In the genomic region with DNA sequence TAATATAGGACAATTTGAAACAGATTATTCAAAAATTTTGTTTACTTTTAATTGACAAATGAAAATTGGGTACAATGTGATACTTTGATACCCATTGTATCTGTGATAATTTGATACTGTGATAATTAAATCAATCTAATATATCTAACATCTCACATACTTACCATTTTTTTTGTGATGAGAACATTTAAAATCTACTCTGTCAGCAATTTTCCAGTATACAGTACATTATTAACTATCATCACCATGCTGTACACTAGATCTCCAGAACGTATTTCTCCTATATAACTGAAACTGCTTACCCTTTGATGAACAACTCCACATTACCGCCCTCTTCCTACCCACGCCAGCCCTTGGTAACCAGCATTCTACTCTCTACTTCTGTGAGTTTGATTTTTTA, we compare ENCODE assay signal across 3 cellular contexts.
TF ChIP-seq lines count a peak whose summit lies in the region.

No MANE protein-coding gene starts in this region.

TF ChIP-seq in HepG2, 621 proteins besides CTCF, POLR2A, EP300 and RAD21 (continues in another document):
- TF ChIP-seq ELF1 (CRISPR knock-in tag; IDR thresholded peaks at IDR 0.05) (no peak), AHDC1 (CRISPR knock-in tag; IDR thresholded peaks at IDR 0.05; ENCODE audit: borderline replicate concordance) (no peak), ZNF678 (CRISPR knock-in tag; IDR thresholded peaks at IDR 0.05) (no peak), ZSCAN20 (CRISPR knock-in tag; IDR thresholded peaks at IDR 0.05; ENCODE audit: borderline replicate concordance) (no peak), RFXANK (CRISPR knock-in tag; IDR thresholded peaks at IDR 0.05) (no peak), E2F5 (CRISPR knock-in tag; conservative IDR thresholded peaks at IDR 0.05) (no peak), NCOA1 (CRISPR knock-in tag; IDR thresholded peaks at IDR 0.05) (no peak), HNRNPUL1 (IDR thresholded peaks at IDR 0.05; ENCODE audit: low read depth, low read length) (no peak)
- TF ChIP-seq, protein P1, sequence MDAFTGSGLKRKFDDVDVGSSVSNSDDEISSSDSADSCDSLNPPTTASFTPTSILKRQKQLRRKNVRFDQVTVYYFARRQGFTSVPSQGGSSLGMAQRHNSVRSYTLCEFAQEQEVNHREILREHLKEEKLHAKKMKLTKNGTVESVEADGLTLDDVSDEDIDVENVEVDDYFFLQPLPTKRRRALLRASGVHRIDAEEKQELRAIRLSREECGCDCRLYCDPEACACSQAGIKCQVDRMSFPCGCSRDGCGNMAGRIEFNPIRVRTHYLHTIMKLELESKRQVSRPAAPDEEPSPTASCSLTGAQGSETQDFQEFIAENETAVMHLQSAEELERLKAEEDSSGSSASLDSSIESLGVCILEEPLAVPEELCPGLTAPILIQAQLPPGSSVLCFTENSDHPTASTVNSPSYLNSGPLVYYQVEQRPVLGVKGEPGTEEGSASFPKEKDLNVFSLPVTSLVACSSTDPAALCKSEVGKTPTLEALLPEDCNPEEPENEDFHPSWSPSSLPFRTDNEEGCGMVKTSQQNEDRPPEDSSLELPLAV (CRISPR knock-in tag; conservative IDR thresholded peaks at IDR 0.05; ENCODE audit: low read depth): no peak

TF ChIP-seq in IMR-90, 13 proteins besides CTCF, POLR2A, EP300 and RAD21:
- TF ChIP-seq BHLHE40 (IDR thresholded peaks at IDR 0.05; ENCODE audit: low read depth, low read length) (no peak), MAFK (IDR thresholded peaks at IDR 0.05; ENCODE audit: low read depth, low read length) (peak; percentile 93), NFE2L2 (IDR thresholded peaks at IDR 0.05; ENCODE audit: low read depth, low read length) (no peak), RFX5 (IDR thresholded peaks at IDR 0.05; ENCODE audit: low read depth, low read length) (no peak), CHD1 (IDR thresholded peaks at IDR 0.05; ENCODE audit: low read depth, low read length) (no peak), RCOR1 (IDR thresholded peaks at IDR 0.05; ENCODE audit: insufficient replicate concordance, low read length) (no peak)
- TF ChIP-seq, protein P2, sequence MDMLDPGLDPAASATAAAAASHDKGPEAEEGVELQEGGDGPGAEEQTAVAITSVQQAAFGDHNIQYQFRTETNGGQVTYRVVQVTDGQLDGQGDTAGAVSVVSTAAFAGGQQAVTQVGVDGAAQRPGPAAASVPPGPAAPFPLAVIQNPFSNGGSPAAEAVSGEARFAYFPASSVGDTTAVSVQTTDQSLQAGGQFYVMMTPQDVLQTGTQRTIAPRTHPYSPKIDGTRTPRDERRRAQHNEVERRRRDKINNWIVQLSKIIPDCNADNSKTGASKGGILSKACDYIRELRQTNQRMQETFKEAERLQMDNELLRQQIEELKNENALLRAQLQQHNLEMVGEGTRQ (IDR thresholded peaks at IDR 0.05; ENCODE audit: low read depth, low read length): no peak

TF ChIP-seq in endothelial cell of umbilical vein, 7 proteins besides CTCF, POLR2A, EP300 and RAD21:
- TF ChIP-seq FOS (IDR thresholded peaks at IDR 0.05; ENCODE audit: borderline replicate concordance, insufficient read depth, low read length) (no peak), EZH2 (IDR thresholded peaks at IDR 0.05; ENCODE audit: borderline replicate concordance, low read depth, low read length, severe bottlenecking) (no peak), POLR2AphosphoS5 (IDR thresholded peaks at IDR 0.05; ENCODE audit: insufficient read depth, low read depth, low read length) (no peak), MYC (IDR thresholded peaks at IDR 0.05; ENCODE audit: low read depth, low read length) (no peak), GATA2 (IDR thresholded peaks at IDR 0.05; ENCODE audit: insufficient read depth, insufficient read length, low read depth, low read length) (no peak), JUN (IDR thresholded peaks at IDR 0.05; ENCODE audit: borderline replicate concordance, insufficient read depth, insufficient read length, low read depth) (no peak)
- TF ChIP-seq, protein P3, sequence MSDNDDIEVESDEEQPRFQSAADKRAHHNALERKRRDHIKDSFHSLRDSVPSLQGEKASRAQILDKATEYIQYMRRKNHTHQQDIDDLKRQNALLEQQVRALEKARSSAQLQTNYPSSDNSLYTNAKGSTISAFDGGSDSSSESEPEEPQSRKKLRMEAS (IDR thresholded peaks at IDR 0.05; ENCODE audit: insufficient read depth, insufficient read length): no peak
